Comparison of ENCODE assay signal across 8 cellular contexts in the genomic region with DNA sequence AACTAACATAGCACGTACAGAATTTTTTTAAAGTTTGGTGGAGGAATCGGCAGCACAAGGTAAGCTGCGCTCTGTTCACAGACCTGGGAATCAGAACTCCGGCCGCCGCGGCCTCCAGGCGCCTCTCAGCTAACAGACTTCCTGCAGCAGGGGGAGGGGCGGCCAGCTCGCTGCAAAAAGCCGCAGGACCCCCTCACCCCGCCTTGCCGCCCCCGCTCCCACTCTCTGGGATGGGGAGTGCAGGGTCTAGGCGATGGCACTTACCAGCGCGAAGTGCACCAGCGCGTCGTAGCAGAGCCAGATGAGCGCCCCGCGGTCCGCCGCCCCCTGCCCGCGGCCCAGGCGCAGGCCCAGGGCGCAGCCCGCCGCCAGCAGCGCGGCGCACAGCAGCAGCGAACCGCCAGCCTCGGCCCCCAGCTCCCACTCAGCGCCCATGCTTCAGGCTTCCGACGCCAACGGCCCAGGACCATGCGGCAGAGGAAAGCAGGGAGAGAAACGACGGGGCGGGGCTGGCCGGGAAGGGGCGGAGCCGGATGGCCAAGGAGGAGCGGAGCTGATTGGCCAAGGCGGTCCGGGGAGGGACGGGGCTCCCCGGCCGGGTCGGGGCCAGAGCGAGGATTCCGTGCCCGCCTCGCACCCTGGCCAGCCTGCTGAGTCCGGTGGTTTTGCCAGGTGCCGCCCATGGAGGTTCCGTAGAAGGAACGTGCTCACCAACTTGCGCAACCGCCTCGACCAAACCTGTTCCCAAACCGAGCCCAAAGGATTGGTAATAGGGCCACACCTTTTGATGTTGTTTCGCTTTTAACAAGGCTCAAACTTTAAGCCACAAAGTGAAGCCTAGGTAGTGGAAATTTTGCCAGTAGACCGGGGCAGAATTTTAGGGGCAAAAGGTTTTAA. TPM values are rescaled to one million over a fixed set of nuclear protein-coding genes. Genes with fewer than 3 reads are reported as not detected.
DNase-seq lines count a peak whose midpoint lies in the region; ATAC-seq and TF ChIP-seq lines count a peak whose summit lies in the region.

A gene (minus strand): TSS at position 497 of the 897 bp plus-strand sequence. CDS start 62 bp downstream, at position 435.

- no peaks in the 10 kb centered on the region for H3K27me3 ChIP-seq in HUES6 (ENCODE audit: control insufficient read depth, insufficient read depth, low read length)

- peak; percentile 97 for ATAC-seq in GM21423 (IDR thresholded peaks at IDR 0.05; ENCODE audit: unreplicated experiment)

- TF ChIP-seq CTCF in epithelial cell of proximal tubule (conservative IDR thresholded peaks at IDR 0.05; ENCODE audit: low read depth, low read length) = no peak

- peaks cover 2% of the 10 kb centered on the region; the same call in 1 of the 2 replicates for H3K4me1 ChIP-seq in HUES6 (ENCODE audit: control insufficient read depth, insufficient read depth, low read length)

- H3K9me3 ChIP-seq in HUES6 (ENCODE audit: control insufficient read depth, insufficient read depth, low read depth, low read length) = no peaks in the 10 kb centered on the region

- H3K9ac ChIP-seq in HUES6 (ENCODE audit: low read length) = peak within 1 kb of the TSS; percentile 80

- H3K4me3 ChIP-seq in HUES6 (ENCODE audit: low read depth, low read length) = peak within 1 kb of the TSS; percentile 92
- peak within 1 kb of the TSS; percentile 82 for H3K4me3 ChIP-seq in epithelial cell of proximal tubule (ENCODE audit: low read depth, low read length)

- DNase-seq in DMS 273 (lab: John Stamatoyannopoulos, UW; ENCODE audit: unreplicated experiment) (peak; percentile 93), OCI-M2 (lab: John Stamatoyannopoulos, UW; ENCODE audit: unreplicated experiment) (peak; percentile 74), activated T-cell treated with anti-CD3 and anti-CD28 coated beads for 4 hours (peak; percentile 89), epithelial cell of proximal tubule (ENCODE audit: low read depth) (no peak), mucosa of gallbladder (ENCODE audit: low spot score) (peak; percentile 92)
- peak; percentile 89 for DNase-seq in stimulated activated CD8-positive, alpha-beta memory T cell treated with anti-CD3 and anti-CD28 coated beads, Interleukin-4, amount 100 ng/mL, for 24 hours (ENCODE audit: low read depth)

- H3K27ac ChIP-seq in HUES6 (ENCODE audit: low read depth, low read length) = peak within 1 kb of the TSS; percentile 69; the same call in 1 of the 2 replicates

- peaks cover 23% of the 10 kb centered on the region for H3K36me3 ChIP-seq in HUES6 (ENCODE audit: control insufficient read depth, insufficient read depth, low read length)

RNA-seq across cellular contexts. Expression of the gene that starts here (rescaled TPM):
- total RNA-seq in epithelial cell of proximal tubule (78.0 and 95.1 TPM in 2 replicates), mucosa of gallbladder (34.1 TPM)
